ENCODE assay signal across 1 cellular context in genomic region chr7:94933256-94933990, GRCh38.
TF ChIP-seq lines count a peak whose summit lies in the region.

No MANE protein-coding gene starts in this region.

TF ChIP-seq in GM23338, 12 proteins besides CTCF, POLR2A, EP300 and RAD21 (continued from another document):
- TF ChIP-seq, protein P1, sequence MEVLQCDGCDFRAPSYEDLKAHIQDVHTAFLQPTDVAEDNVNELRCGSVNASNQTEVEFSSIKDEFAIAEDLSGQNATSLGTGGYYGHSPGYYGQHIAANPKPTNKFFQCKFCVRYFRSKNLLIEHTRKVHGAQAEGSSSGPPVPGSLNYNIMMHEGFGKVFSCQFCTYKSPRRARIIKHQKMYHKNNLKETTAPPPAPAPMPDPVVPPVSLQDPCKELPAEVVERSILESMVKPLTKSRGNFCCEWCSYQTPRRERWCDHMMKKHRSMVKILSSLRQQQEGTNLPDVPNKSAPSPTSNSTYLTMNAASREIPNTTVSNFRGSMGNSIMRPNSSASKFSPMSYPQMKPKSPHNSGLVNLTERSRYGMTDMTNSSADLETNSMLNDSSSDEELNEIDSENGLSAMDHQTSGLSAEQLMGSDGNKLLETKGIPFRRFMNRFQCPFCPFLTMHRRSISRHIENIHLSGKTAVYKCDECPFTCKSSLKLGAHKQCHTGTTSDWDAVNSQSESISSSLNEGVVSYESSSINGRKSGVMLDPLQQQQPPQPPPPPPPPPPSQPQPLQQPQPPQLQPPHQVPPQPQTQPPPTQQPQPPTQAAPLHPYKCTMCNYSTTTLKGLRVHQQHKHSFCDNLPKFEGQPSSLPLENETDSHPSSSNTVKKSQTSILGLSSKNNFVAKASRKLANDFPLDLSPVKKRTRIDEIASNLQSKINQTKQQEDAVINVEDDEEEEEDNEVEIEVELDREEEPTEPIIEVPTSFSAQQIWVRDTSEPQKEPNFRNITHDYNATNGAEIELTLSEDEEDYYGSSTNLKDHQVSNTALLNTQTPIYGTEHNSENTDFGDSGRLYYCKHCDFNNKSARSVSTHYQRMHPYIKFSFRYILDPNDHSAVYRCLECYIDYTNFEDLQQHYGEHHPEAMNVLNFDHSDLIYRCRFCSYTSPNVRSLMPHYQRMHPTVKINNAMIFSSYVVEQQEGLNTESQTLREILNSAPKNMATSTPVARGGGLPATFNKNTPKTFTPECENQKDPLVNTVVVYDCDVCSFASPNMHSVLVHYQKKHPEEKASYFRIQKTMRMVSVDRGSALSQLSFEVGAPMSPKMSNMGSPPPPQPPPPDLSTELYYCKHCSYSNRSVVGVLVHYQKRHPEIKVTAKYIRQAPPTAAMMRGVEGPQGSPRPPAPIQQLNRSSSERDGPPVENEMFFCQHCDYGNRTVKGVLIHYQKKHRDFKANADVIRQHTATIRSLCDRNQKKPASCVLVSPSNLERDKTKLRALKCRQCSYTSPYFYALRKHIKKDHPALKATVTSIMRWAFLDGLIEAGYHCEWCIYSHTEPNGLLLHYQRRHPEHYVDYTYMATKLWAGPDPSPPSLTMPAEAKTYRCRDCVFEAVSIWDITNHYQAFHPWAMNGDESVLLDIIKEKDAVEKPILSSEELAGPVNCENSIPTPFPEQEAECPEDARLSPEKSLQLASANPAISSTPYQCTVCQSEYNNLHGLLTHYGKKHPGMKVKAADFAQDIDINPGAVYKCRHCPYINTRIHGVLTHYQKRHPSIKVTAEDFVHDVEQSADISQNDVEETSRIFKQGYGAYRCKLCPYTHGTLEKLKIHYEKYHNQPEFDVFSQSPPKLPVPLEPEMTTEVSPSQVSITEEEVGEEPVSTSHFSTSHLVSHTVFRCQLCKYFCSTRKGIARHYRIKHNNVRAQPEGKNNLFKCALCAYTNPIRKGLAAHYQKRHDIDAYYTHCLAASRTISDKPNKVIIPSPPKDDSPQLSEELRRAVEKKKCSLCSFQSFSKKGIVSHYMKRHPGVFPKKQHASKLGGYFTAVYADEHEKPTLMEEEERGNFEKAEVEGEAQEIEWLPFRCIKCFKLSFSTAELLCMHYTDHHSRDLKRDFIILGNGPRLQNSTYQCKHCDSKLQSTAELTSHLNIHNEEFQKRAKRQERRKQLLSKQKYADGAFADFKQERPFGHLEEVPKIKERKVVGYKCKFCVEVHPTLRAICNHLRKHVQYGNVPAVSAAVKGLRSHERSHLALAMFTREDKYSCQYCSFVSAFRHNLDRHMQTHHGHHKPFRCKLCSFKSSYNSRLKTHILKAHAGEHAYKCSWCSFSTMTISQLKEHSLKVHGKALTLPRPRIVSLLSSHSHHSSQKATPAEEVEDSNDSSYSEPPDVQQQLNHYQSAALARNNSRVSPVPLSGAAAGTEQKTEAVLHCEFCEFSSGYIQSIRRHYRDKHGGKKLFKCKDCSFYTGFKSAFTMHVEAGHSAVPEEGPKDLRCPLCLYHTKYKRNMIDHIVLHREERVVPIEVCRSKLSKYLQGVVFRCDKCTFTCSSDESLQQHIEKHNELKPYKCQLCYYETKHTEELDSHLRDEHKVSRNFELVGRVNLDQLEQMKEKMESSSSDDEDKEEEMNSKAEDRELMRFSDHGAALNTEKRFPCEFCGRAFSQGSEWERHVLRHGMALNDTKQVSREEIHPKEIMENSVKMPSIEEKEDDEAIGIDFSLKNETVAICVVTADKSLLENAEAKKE (CRISPR knock-in tag; IDR thresholded peaks at IDR 0.05) = no peak
- TF ChIP-seq ZNF331 (CRISPR knock-in tag; IDR thresholded peaks at IDR 0.05; ENCODE audit: low read depth) = no peak
- TF ChIP-seq NANOG (IDR thresholded peaks at IDR 0.05; ENCODE audit: borderline replicate concordance) = no peak
